In genomic region chr1:177809844-177810243, GRCh38 we compare ENCODE assay signal across 16 cellular contexts.
DNase-seq lines count a peak whose midpoint lies in the region; ATAC-seq lines count a peak whose summit lies in the region.
"Had no signal": no experiment of that assay in that cellular context is flagged by ENCODE, and none has a peak within 500 bp of the region (broad histone marks: within the 10 kb centered on the region; RNA-seq: fewer than 3 reads in every experiment).

No MANE protein-coding gene starts in this region.

- H3K36me3 ChIP-seq in SJCRH30, result no peaks in the 10 kb centered on the region

- H3K9me3 ChIP-seq in SJCRH30 (replicated peaks), result no peaks in the 10 kb centered on the region
- H3K9me3 ChIP-seq: A549 had no signal

- H3K4me1 ChIP-seq in SJCRH30, result no peaks in the 10 kb centered on the region
- H3K4me1 ChIP-seq: A549, parathyroid adenoma had no signal

- no peak overlapping the region for H3K27ac ChIP-seq in SJCRH30
- H3K27ac ChIP-seq: A549, parathyroid adenoma, SK-N-MC had no signal

- DNase-seq in NCI-H1092 treated with DMSO at 0.1 percent for 48 hours (lab: John Stamatoyannopoulos, UW), result peak; percentile 50
- no peak for DNase-seq in NCI-H1092 (lab: John Stamatoyannopoulos, UW)
- peak; percentile 90 for DNase-seq in left kidney (ENCODE audit: low read depth, low spot score)
- DNase-seq in NOMO-1 (lab: John Stamatoyannopoulos, UW; ENCODE audit: unreplicated experiment in 2 of 2), result no peak
- DNase-seq in SJCRH30, result no peak
- DNase-seq: activated CD4-positive, alpha-beta T cell treated with anti-CD3 and anti-CD28 coated beads for 1 hour; activated gamma-delta T cell treated with Interleukin-2 at 50 U/mL for 16 hours; Karpas-422; mammary epithelial cell; stimulated activated CD4-positive, alpha-beta T cell treated with anti-CD3 and anti-CD28 coated beads, Interleukin-4, amount 100 ng/mL, for 1 hour had no signal

- ATAC-seq in GM21717 (IDR thresholded peaks at IDR 0.05; ENCODE audit: unreplicated experiment), result peak; percentile 75
- ATAC-seq in HG03378 (IDR thresholded peaks at IDR 0.05; ENCODE audit: unreplicated experiment), result peak; percentile 98
- no peak for ATAC-seq in GM21423 (IDR thresholded peaks at IDR 0.05; ENCODE audit: unreplicated experiment)
- ATAC-seq: A549 had no signal

- H3K4me3 ChIP-seq in SJCRH30, result no peak overlapping the region
- H3K4me3 ChIP-seq: A549, SK-N-MC had no signal

- H3K27me3 ChIP-seq in SJCRH30, result no peaks in the 10 kb centered on the region

Comparison
In these comparisons a context has a peak if more than half of its experiments do, and no peak if none do; other contexts are left out.
1. DNase-seq: peak in NCI-H1092 treated with DMSO at 0.1 percent for 48 hours (single experiment) and left kidney (single experiment); none in NCI-H1092 (single experiment), NOMO-1 (0 of 2) and SJCRH30 (0 of 2).